ENCODE assay signal across 27 cellular contexts in the genomic region with DNA sequence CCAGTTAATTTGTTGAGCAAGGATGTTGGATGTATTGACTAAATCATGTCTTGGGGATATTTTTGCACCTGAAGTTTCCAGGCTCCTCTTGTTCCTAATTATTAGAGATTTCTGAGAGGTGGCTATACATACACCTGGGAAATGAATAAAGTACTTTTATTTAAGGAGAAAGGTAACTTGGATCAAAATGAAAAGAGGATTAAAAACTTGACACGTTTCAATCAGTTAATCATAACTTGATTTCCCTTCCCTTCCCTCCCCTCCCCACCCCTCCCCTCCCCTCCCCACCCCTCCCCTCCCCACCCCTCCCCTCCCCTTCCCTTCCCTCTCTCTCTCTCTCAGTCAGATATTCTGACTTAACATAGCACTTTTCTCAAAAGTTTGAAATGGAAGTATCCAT.
"Had no signal": no experiment of that assay in that cellular context is flagged by ENCODE, and none has a peak within 500 bp of the region (broad histone marks: within the 10 kb centered on the region; RNA-seq: fewer than 3 reads in every experiment).

No MANE protein-coding gene starts in this region.

- H3K4me3 ChIP-seq: stomach, suprapubic skin, testis, thoracic aorta, thyroid gland, tibial artery, tibial nerve, transverse colon, upper lobe of left lung, upper lobe of right lung, uterus, vagina had no signal

- DNase-seq: stimulated activated CD4-positive, alpha-beta T cell treated with anti-CD3 and anti-CD28 coated beads, Interleukin-2, amount 100 ng/mL, for 48 hours; stimulated activated CD4-positive, alpha-beta T cell treated with anti-CD3 and anti-CD28 coated beads, Interleukin-4, amount 100 ng/mL, for 1 hour; stimulated activated CD4-positive, alpha-beta T cell treated with anti-CD3 and anti-CD28 coated beads, Interleukin-4, amount 100 ng/mL, for 24 hours; stimulated activated CD4-positive, alpha-beta T cell treated with anti-CD3 and anti-CD28 coated beads, Interleukin-4, amount 100 ng/mL, for 4 hours; stimulated activated CD8-positive, alpha-beta memory T cell treated with anti-CD3 and anti-CD28 coated beads, Interleukin-4, amount 100 ng/mL, for 48 hours; stimulated activated naive B cell treated with anti-CD40 and anti-IgM and Interleukin-4, amounts not matched to agents 10 μg/mL and 1 μg/mL and 100 μg/mL, for 72 hours; stimulated activated naive CD4-positive, alpha-beta T cell; stimulated activated naive CD4-positive, alpha-beta T cell treated with Interleukin-2 at 50 U/mL for 16 hours; stimulated activated naive CD8-positive, alpha-beta T cell treated with anti-CD3 and anti-CD28 coated beads, Interleukin-15, amount 100 ng/mL, for 72 hours; stimulated activated naive CD8-positive, alpha-beta T cell treated with anti-CD3 and anti-CD28 coated beads, Interleukin-15, Interleukin-2, amounts not matched to agents 100 U/mL and 50 U/mL, for 24 hours; stomach; substantia nigra; testis; thyroid gland; tibial artery; transverse colon; trophoblast cell; upper lobe of left lung; upper lobe of right lung; uterus had no signal

- H3K4me1 ChIP-seq: stomach, suprapubic skin, testis, thyroid gland, tibial artery, tibial nerve, transverse colon, upper lobe of left lung, upper lobe of right lung, uterus, vagina had no signal

- FAIRE-seq: urothelium cell line had no signal

- H3K9me3 ChIP-seq: stomach, suprapubic skin, testis, thoracic aorta, thyroid gland, tibial artery, tibial nerve, transverse colon, upper lobe of left lung, upper lobe of right lung, uterus, vagina had no signal

- H3K27me3 ChIP-seq: stomach, suprapubic skin, testis, thyroid gland, tibial artery, tibial nerve, transverse colon, upper lobe of left lung, upper lobe of right lung, uterus, vagina had no signal

- H3K36me3 ChIP-seq: stomach, suprapubic skin, thoracic aorta, thyroid gland, tibial artery, tibial nerve, transverse colon, upper lobe of left lung, upper lobe of right lung, uterus, vagina had no signal

- ATAC-seq: stimulated activated effector memory CD8-positive, alpha-beta T cell treated with anti-CD3 and anti-CD28 coated beads, Interleukin-12 subunit alpha, Interleukin-12 subunit beta, amount 100 ng/mL, for 72 hours; stimulated activated memory B cell treated with anti-CD40 and anti-IgM and Interleukin-4, amounts not matched to agents 10 μg/mL and 1 μg/mL and 100 μg/mL, for 72 hours; stimulated activated naive B cell treated with anti-CD40 and anti-IgM and Interleukin-4, amounts not matched to agents 10 μg/mL and 1 μg/mL and 100 μg/mL, for 72 hours; stimulated activated naive CD8-positive, alpha-beta T cell treated with anti-CD3 and anti-CD28 coated beads, Interleukin-15, amount 100 ng/mL, for 72 hours; stimulated activated naive CD8-positive, alpha-beta T cell treated with anti-CD3 and anti-CD28 coated beads, Interleukin-15, Interleukin-2, amounts not matched to agents 100 U/mL and 50 U/mL, for 24 hours; upper lobe of right lung had no signal

- H3K27ac ChIP-seq: stomach, suprapubic skin, testis, thoracic aorta, thyroid gland, tibial artery, tibial nerve, transverse colon, upper lobe of left lung, upper lobe of right lung, uterus, vagina had no signal
